Comparison of ENCODE assay signal across 14 cellular contexts in genomic region chr10:35498693-35499092, GRCh38.
DNase-seq lines count a peak whose midpoint lies in the region; ATAC-seq, FAIRE-seq and TF ChIP-seq lines count a peak whose summit lies in the region.
"Had no signal": no experiment of that assay in that cellular context is flagged by ENCODE, and none has a peak within 500 bp of the region (broad histone marks: within the 10 kb centered on the region; RNA-seq: fewer than 3 reads in every experiment).

No MANE protein-coding gene starts in this region.

- no peak for FAIRE-seq in RCC 7860 (lab: Jason Lieb, UNC)

- ATAC-seq in GM18508 (IDR thresholded peaks at IDR 0.05; ENCODE audit: insufficient read depth, unreplicated experiment) (peak; percentile 63), GM21515 (IDR thresholded peaks at IDR 0.05; ENCODE audit: unreplicated experiment) (peak; percentile 76), HG03066 (IDR thresholded peaks at IDR 0.05; ENCODE audit: low read depth, unreplicated experiment) (peak; percentile 75)
- ATAC-seq: left lobe of liver had no signal

- no peak for TF ChIP-seq CTCF in endothelial cell (IDR thresholded peaks at IDR 0.05; ENCODE audit: unreplicated experiment)

- no peak overlapping the region for H3K27ac ChIP-seq in SJCRH30
- H3K27ac ChIP-seq: parathyroid adenoma, thyroid gland had no signal

- no peak overlapping the region for H3K4me3 Mint-ChIP-seq in endothelial cell (ENCODE audit: unreplicated experiment)
- H3K4me3 Mint-ChIP-seq: CD14-positive monocyte had no signal

- H3K36me3 Mint-ChIP-seq in endothelial cell (ENCODE audit: low read depth, unreplicated experiment) = peaks cover 8% of the 10 kb centered on the region

- H3K4me3 ChIP-seq in SJCRH30 = no peak overlapping the region
- H3K4me3 ChIP-seq: thyroid gland had no signal

- H3K9me3 Mint-ChIP-seq in endothelial cell (ENCODE audit: unreplicated experiment) = no peaks in the 10 kb centered on the region

- H3K9me3 ChIP-seq in SJCRH30 (replicated peaks) = no peaks in the 10 kb centered on the region
- H3K9me3 ChIP-seq: thyroid gland had no signal

- no peaks in the 10 kb centered on the region for H3K27me3 ChIP-seq in SJCRH30
- H3K27me3 ChIP-seq: thyroid gland had no signal

- DNase-seq in endothelial cell (ENCODE audit: low spot score) (no peak), RCC 7860 (ENCODE audit: low spot score) (no peak), dermis blood vessel endothelial cell (no peak), NCI-H1930 (lab: John Stamatoyannopoulos, UW) (no peak), SJCRH30 (no peak)
- DNase-seq: activated gamma-delta T cell, NCI-H187, thyroid gland had no signal

- H3K36me3 ChIP-seq in SJCRH30 = no peaks in the 10 kb centered on the region
- H3K36me3 ChIP-seq: thyroid gland had no signal

- H3K4me1 Mint-ChIP-seq in endothelial cell (ENCODE audit: unreplicated experiment) = peaks cover 69% of the 10 kb centered on the region

- H3K4me1 ChIP-seq in SJCRH30 = peaks cover 2% of the 10 kb centered on the region; the same call in 1 of the 2 replicates

- peak overlapping the region; percentile 9 for H3K27ac Mint-ChIP-seq in endothelial cell (ENCODE audit: unreplicated experiment)

- peaks cover 8% of the 10 kb centered on the region for H3K27me3 Mint-ChIP-seq in endothelial cell (ENCODE audit: unreplicated experiment)
